ENCODE assay signal across 13 cellular contexts in genomic region chr7:55063633-55064032, GRCh38. TPM values are rescaled to one million over a fixed set of nuclear protein-coding genes. Genes with fewer than 3 reads are reported as not detected.
DNase-seq lines count a peak whose midpoint lies in the region; ATAC-seq, FAIRE-seq and TF ChIP-seq lines count a peak whose summit lies in the region.
"Had no signal": no experiment of that assay in that cellular context is flagged by ENCODE, and none has a peak within 500 bp of the region (broad histone marks: within the 10 kb centered on the region; RNA-seq: fewer than 3 reads in every experiment).

No MANE protein-coding gene starts in this region.

- TF ChIP-seq EP300 in A549 (IDR thresholded peaks at IDR 0.05) (no peak), Ishikawa (IDR thresholded peaks at IDR 0.05; ENCODE audit: borderline replicate concordance) (no peak)

- H3K9me3 ChIP-seq in A549 = no peaks in the 10 kb centered on the region
- H3K9me3 ChIP-seq in keratinocyte (ENCODE audit: control insufficient read depth, low read depth, low read length) = no peaks in the 10 kb centered on the region
- no peaks in the 10 kb centered on the region for H3K9me3 ChIP-seq in T-helper 17 cell (ENCODE audit: control insufficient read depth, low read length, poor library complexity, severe bottlenecking)
- H3K9me3 ChIP-seq: suprapubic skin had no signal

- peaks cover 35 to 39% of the 10 kb centered on the region in 2 experiments for H3K36me3 ChIP-seq in keratinocyte (ENCODE audit: control insufficient read depth in 2 of 2, extremely low read depth in 1 of 2, insufficient read depth in 2 of 2, low read length in 2 of 2)
- H3K36me3 ChIP-seq: suprapubic skin had no signal

- H3K27ac ChIP-seq in A549 (peak overlapping the region; percentile 84 to 92), keratinocyte (ENCODE audit: control insufficient read depth, insufficient read depth, low read length) (peak overlapping the region; percentile 94)

- no peak overlapping the region for H3K4me3 Mint-ChIP-seq in T-helper 17 cell
- H3K4me3 Mint-ChIP-seq: activated naive CD8-positive, alpha-beta T cell had no signal

- TF ChIP-seq RAD21 in A549 (conservative IDR thresholded peaks at IDR 0.05 in 1 of 2, IDR thresholded peaks at IDR 0.05 in 1 of 2) (no peak), Ishikawa (IDR thresholded peaks at IDR 0.05; ENCODE audit: low read depth) (no peak)

- H3K4me2 ChIP-seq in A549 (peak overlapping the region; percentile 85), keratinocyte (ENCODE audit: control insufficient read depth, extremely low read depth, insufficient read depth, low read depth, low read length) (peak overlapping the region; percentile 65)

- 29% methylated on average over 5 of the region's 5 CpGs for WGBS in A549 (ENCODE audit: missing lambda C conversion rate)

- no peak for DNase-seq in A549 (ENCODE audit: low read depth in 1 of 2, low spot score in 1 of 2)
- DNase-seq in astrocyte of the spinal cord (ENCODE audit: low read depth, low spot score) = peak; percentile 72
- no peak for DNase-seq in keratinocyte (ENCODE audit: low read depth, low spot score)
- no peak for DNase-seq in DMS153 treated with DMSO at 0.1 percent for 48 hours (lab: John Stamatoyannopoulos, UW; ENCODE audit: unreplicated experiment)
- DNase-seq in OCI-M2 (lab: John Stamatoyannopoulos, UW; ENCODE audit: unreplicated experiment) = no peak
- DNase-seq in T-helper 17 cell = no peak
- no peak for DNase-seq in activated T-cell treated with anti-CD3 and anti-CD28 coated beads, Interleukin-2, amount 50 U/mL, for 48 hours
- DNase-seq: activated CD4-positive, alpha-beta T cell treated with anti-CD3 and anti-CD28 coated beads for 1 hour; NCI-H2081; occipital lobe had no signal

- dilution Hi-C loops in keratinocyte (cut with MboI; ENCODE audit: extremely low pct_ligation_motif_present, low sequenced_read_pairs) = no loop called here

- FAIRE-seq in A549 (lab: Jason Lieb, UNC) = no peak
- FAIRE-seq in keratinocyte (lab: Jason Lieb, UNC) = peak; percentile 83

- no peak for TF ChIP-seq POLR2A in A549 (IDR thresholded peaks at IDR 0.05; ENCODE audit: low read length)

- no peaks in the 10 kb centered on the region for H3K4me1 Mint-ChIP-seq in T-helper 17 cell

- H3K9ac ChIP-seq in keratinocyte (ENCODE audit: control insufficient read depth, extremely low read depth, insufficient read depth, low read length) = peak overlapping the region; percentile 18

- H3K9me1 ChIP-seq in keratinocyte (ENCODE audit: control insufficient read depth, extremely low read depth, insufficient read depth, low read length) = peaks cover 4% of the 10 kb centered on the region

- TF ChIP-seq CTCF in A549 (IDR thresholded peaks at IDR 0.05) = no peak
- no peak for TF ChIP-seq CTCF in astrocyte of the spinal cord (IDR thresholded peaks at IDR 0.05; ENCODE audit: low read depth, low read length)
- no peak for TF ChIP-seq CTCF in keratinocyte (optimal IDR thresholded peaks at IDR 0.05 in 1 of 3, IDR thresholded peaks at IDR 0.05 in 1 of 3, conservative IDR thresholded peaks at IDR 0.05 in 1 of 3; ENCODE audit: extremely low read depth in 1 of 3, insufficient read depth in 2 of 3, low read length in 3 of 3)

- H3K4me3 ChIP-seq in A549 (no peak overlapping the region), astrocyte of the spinal cord (ENCODE audit: low read depth, low read length) (no peak overlapping the region), keratinocyte (ENCODE audit: control insufficient read depth in 2 of 3, extremely low read depth in 1 of 3, insufficient read depth in 2 of 3, low read depth in 1 of 3, low read length in 3 of 3) (no peak overlapping the region)
- H3K4me3 ChIP-seq: suprapubic skin had no signal

- peak in 1 of 2 experiments; percentile 17; a peak in 1 of 6 replicates for ATAC-seq in A549
- no peak for ATAC-seq in T-helper 17 cell

- H2AFZ ChIP-seq in keratinocyte (ENCODE audit: control insufficient read depth, low read length) = no peak overlapping the region

- H3K4me1 ChIP-seq in A549 = peaks cover 97% of the 10 kb centered on the region
- peaks cover 69% of the 10 kb centered on the region for H3K4me1 ChIP-seq in keratinocyte (ENCODE audit: control insufficient read depth, extremely low read depth, insufficient read depth, low read length)

- H3K27me3 Mint-ChIP-seq in T-helper 17 cell = peaks cover 59% of the 10 kb centered on the region

- peaks cover 83% of the 10 kb centered on the region for H3K79me2 ChIP-seq in keratinocyte (ENCODE audit: control insufficient read depth, insufficient read depth, low read length)

- no peaks in the 10 kb centered on the region for H3K27me3 ChIP-seq in keratinocyte (ENCODE audit: control insufficient read depth, extremely low read depth, insufficient read depth, low read length)
- H3K27me3 ChIP-seq: suprapubic skin had no signal

- CTCF ChIA-PET in A549 (lab: Yijun Ruan, JAX) = interaction anchor here (0.8 to 5.7 kb wide), 4 partner anchors 19 to 290 kb away, joined by 3 to 38 read pairs (median 16); no protein-coding TSS in a partner anchor

- H3K27ac Mint-ChIP-seq in T-helper 17 cell = no peak overlapping the region
- H3K27ac Mint-ChIP-seq: activated naive CD8-positive, alpha-beta T cell had no signal

- in situ Hi-C loops in astrocyte of the spinal cord (cut with HindIII; ENCODE audit: low sequenced_read_pairs) = no loop called here

- POLR2A ChIA-PET in A549 (lab: Yijun Ruan, JAX) = no interaction called here

- no peaks in the 10 kb centered on the region for H4K20me1 ChIP-seq in keratinocyte (ENCODE audit: control insufficient read depth, extremely low read depth, insufficient read depth, low read length)

- H3K36me3 Mint-ChIP-seq in T-helper 17 cell (ENCODE audit: low read depth) = no peaks in the 10 kb centered on the region
- H3K36me3 Mint-ChIP-seq: activated naive CD8-positive, alpha-beta T cell had no signal

TF ChIP-seq in A549, 52 proteins besides CTCF, POLR2A, EP300 and RAD21 (continues in another document):
- TF ChIP-seq FOSL2 (IDR thresholded peaks at IDR 0.05) = no peak
- peak; percentile 45; the same call in 1 of the 2 replicates for TF ChIP-seq FOSL2 (CRISPR knock-in tag; IDR thresholded peaks at IDR 0.05)
- no peak for TF ChIP-seq FOSB (CRISPR knock-in tag; IDR thresholded peaks at IDR 0.05)
- TF ChIP-seq EHF (CRISPR knock-in tag; IDR thresholded peaks at IDR 0.05) = no peak
- TF ChIP-seq BHLHE40 (IDR thresholded peaks at IDR 0.05; ENCODE audit: low read depth, low read length) = no peak
- TF ChIP-seq SREBF2 (IDR thresholded peaks at IDR 0.05) = no peak
- TF ChIP-seq MYC (IDR thresholded peaks at IDR 0.05; ENCODE audit: borderline replicate concordance, low read length) = no peak
- no peak for TF ChIP-seq ZSCAN20 (CRISPR knock-in tag; IDR thresholded peaks at IDR 0.05)
- TF ChIP-seq ATOH8 (CRISPR knock-in tag; IDR thresholded peaks at IDR 0.05; ENCODE audit: low read depth) = peak; percentile 75; the same call in 1 of the 2 replicates
- TF ChIP-seq RFX5 (IDR thresholded peaks at IDR 0.05) = no peak
- TF ChIP-seq CHD4 (IDR thresholded peaks at IDR 0.05; ENCODE audit: borderline replicate concordance) = no peak
- 0 out of 2 replicates have a peak, but pooled peaks have one; percentile 34 for TF ChIP-seq HOXB13 (CRISPR knock-in tag; IDR thresholded peaks at IDR 0.05; ENCODE audit: low read depth)

TF ChIP-seq in Ishikawa, 13 proteins besides CTCF, POLR2A, EP300 and RAD21:
- TF ChIP-seq YY1 (IDR thresholded peaks at IDR 0.05; ENCODE audit: low read depth) (no peak), TEAD4 (IDR thresholded peaks at IDR 0.05) (peak; percentile 33; the same call in 1 of the 2 replicates)

RNA-seq across cellular contexts. Expression of gene EGFR, which starts 44.8 kb away (rescaled TPM):
- 59.5 and 61.4 TPM in 2 replicates for polyA plus RNA-seq in A549 (2011; rRNA removed)
- polyA plus RNA-seq in A549 (2012; cell fraction: cytosol; rRNA removed) = 25.3 and 28.2 TPM in 2 replicates
- 61.4 and 73.8 TPM in 2 replicates for polyA plus RNA-seq in A549 (2012; cell fraction: nucleus; rRNA removed)
- 62.2 to 64.1 TPM (median 63.8 TPM) in 3 replicates for polyA plus RNA-seq in A549 (2017; fragmentation: RNase III; extraction: RNeasy Plus Mini Kit Qiagen cat#74134 plus additional on column Dnase treatment)
- 125 and 165 TPM in 2 replicates for polyA minus RNA-seq in A549 (2011; rRNA and poly(A)+ RNA removed)
- polyA plus RNA-seq in keratinocyte = 109 to 159 TPM (median 120 TPM) in 3 replicates
- 54.6 TPM for polyA plus RNA-seq in keratinocyte (2011; ENCODE audit: low read depth)
- 58.5 and 79.5 TPM in 2 replicates for polyA plus RNA-seq in keratinocyte (2011; cell fraction: cytosol; rRNA removed)
- 351 and 352 TPM in 2 replicates for polyA plus RNA-seq in keratinocyte (2011; cell fraction: nucleus; rRNA removed)
- polyA plus RNA-seq in keratinocyte (2012; ENCODE audit: low replicate concordance) = 75.7 and 124 TPM in 2 replicates
- polyA minus RNA-seq in keratinocyte = 306 to 451 TPM (median 333 TPM) in 3 replicates
- 216 TPM for polyA minus RNA-seq in keratinocyte (2011; cell fraction: cytosol; rRNA and poly(A)+ RNA removed)
- polyA minus RNA-seq in keratinocyte (2011; cell fraction: nucleus; rRNA and poly(A)+ RNA removed) = 624 and 980 TPM in 2 replicates
- not detected for total RNA-seq in T-helper 17 cell
